ENCODE assay signal across 13 cellular contexts in genomic region chr12:49744363-49744885, GRCh38. TPM values are rescaled to one million over a fixed set of nuclear protein-coding genes. Genes with fewer than 3 reads are reported as not detected.
DNase-seq lines count a peak whose midpoint lies in the region; ATAC-seq and TF ChIP-seq lines count a peak whose summit lies in the region.
"Had no signal": no experiment of that assay in that cellular context is flagged by ENCODE, and none has a peak within 500 bp of the region (broad histone marks: within the 10 kb centered on the region; RNA-seq: fewer than 3 reads in every experiment).

No MANE protein-coding gene starts in this region.

- H3K36me3 ChIP-seq in upper lobe of right lung: peaks cover 2% of the 10 kb centered on the region

- H3K9me3 Mint-ChIP-seq in stimulated activated naive CD8-positive, alpha-beta T cell treated with anti-CD3 and anti-CD28 coated beads, Interleukin-15, Interleukin-2, amounts not matched to agents 100 ng/mL and 50 ng/mL, for 24 hours: no peaks in the 10 kb centered on the region
- no peaks in the 10 kb centered on the region for H3K9me3 Mint-ChIP-seq in activated T-helper 17 cell treated with anti-CD3 and anti-CD28 coated beads, Interleukin-2, amount 50 U/mL, for 72 hours
- H3K9me3 Mint-ChIP-seq in memory B cell: no peaks in the 10 kb centered on the region

- DNase-seq in stimulated activated naive CD8-positive, alpha-beta T cell treated with anti-CD3 and anti-CD28 coated beads, Interleukin-15, Interleukin-2, amounts not matched to agents 100 U/mL and 50 U/mL, for 24 hours: no peak
- DNase-seq in memory B cell (ENCODE audit: low spot score in 2 of 2) (no peak), HT-29 (ENCODE audit: low spot score) (no peak), dorsolateral prefrontal cortex (no peak), upper lobe of right lung (no peak)
- DNase-seq: activated gamma-delta T cell treated with Interleukin-2 at 50 U/mL for 16 hours, BE2C, IMR-90, upper lobe of left lung had no signal

- H3K9me3 ChIP-seq in upper lobe of right lung: no peaks in the 10 kb centered on the region
- H3K9me3 ChIP-seq: BE2C, upper lobe of left lung had no signal

- H3K4me3 ChIP-seq in dorsolateral prefrontal cortex (no peak overlapping the region), upper lobe of right lung (no peak overlapping the region)
- H3K4me3 ChIP-seq: lung had no signal

- no peaks in the 10 kb centered on the region for H3K27me3 Mint-ChIP-seq in stimulated activated naive CD8-positive, alpha-beta T cell treated with anti-CD3 and anti-CD28 coated beads, Interleukin-15, Interleukin-2, amounts not matched to agents 100 ng/mL and 50 ng/mL, for 24 hours
- no peaks in the 10 kb centered on the region for H3K27me3 Mint-ChIP-seq in activated T-helper 17 cell treated with anti-CD3 and anti-CD28 coated beads, Interleukin-2, amount 50 U/mL, for 72 hours
- H3K27me3 Mint-ChIP-seq in memory B cell: no peaks in the 10 kb centered on the region

- peaks cover 44% of the 10 kb centered on the region for H3K4me1 ChIP-seq in upper lobe of right lung
- H3K4me1 ChIP-seq: BE2C had no signal

- intact Hi-C loops in dorsolateral prefrontal cortex (cut with DNase I) (loop anchor here in 1 of 2 donors (5.0 kb wide), 1 partner anchor 33 kb away; no protein-coding TSS in a partner anchor), upper lobe of right lung (cut with DNase I) (no loop called here)

- TF ChIP-seq CTCF in dorsolateral prefrontal cortex (IDR thresholded peaks at IDR 0.05 in 54 of 56, conservative IDR thresholded peaks at IDR 0.05 in 2 of 56; ENCODE audit: low read depth in 1 of 56, partially characterized antibody in 56 of 56): no peak
- no peak for TF ChIP-seq CTCF in upper lobe of right lung (IDR thresholded peaks at IDR 0.05)

- H3K4me1 Mint-ChIP-seq in stimulated activated naive CD8-positive, alpha-beta T cell treated with anti-CD3 and anti-CD28 coated beads, Interleukin-15, Interleukin-2, amounts not matched to agents 100 ng/mL and 50 ng/mL, for 24 hours (ENCODE audit: low read depth): peaks cover 83% of the 10 kb centered on the region
- peaks cover 47% of the 10 kb centered on the region for H3K4me1 Mint-ChIP-seq in activated T-helper 17 cell treated with anti-CD3 and anti-CD28 coated beads, Interleukin-2, amount 50 U/mL, for 72 hours
- H3K4me1 Mint-ChIP-seq in memory B cell: peaks cover 31% of the 10 kb centered on the region

- H3K4me3 Mint-ChIP-seq in stimulated activated naive CD8-positive, alpha-beta T cell treated with anti-CD3 and anti-CD28 coated beads, Interleukin-15, Interleukin-2, amounts not matched to agents 100 ng/mL and 50 ng/mL, for 24 hours: peak overlapping the region; percentile 100
- H3K4me3 Mint-ChIP-seq in activated T-helper 17 cell treated with anti-CD3 and anti-CD28 coated beads, Interleukin-2, amount 50 U/mL, for 72 hours: peak overlapping the region; percentile 89
- H3K4me3 Mint-ChIP-seq in memory B cell: no peak overlapping the region

- ATAC-seq in stimulated activated naive CD8-positive, alpha-beta T cell treated with anti-CD3 and anti-CD28 coated beads, Interleukin-15, Interleukin-2, amounts not matched to agents 100 U/mL and 50 U/mL, for 24 hours: no peak
- no peak for ATAC-seq in activated T-helper 17 cell treated with anti-CD3 and anti-CD28 coated beads, Interleukin-2, amount 50 U/mL, for 72 hours (replicated peaks)
- no peak for ATAC-seq in memory B cell (ENCODE audit: low read depth)
- ATAC-seq in HG03521 (IDR thresholded peaks at IDR 0.05; ENCODE audit: unreplicated experiment): no peak
- ATAC-seq in upper lobe of right lung: no peak

- H3K27me3 ChIP-seq in dorsolateral prefrontal cortex: no peaks in the 10 kb centered on the region
- no peaks in the 10 kb centered on the region for H3K27me3 ChIP-seq in upper lobe of right lung
- H3K27me3 ChIP-seq: BE2C, upper lobe of left lung had no signal

- peak overlapping the region; percentile 65 for H3K27ac Mint-ChIP-seq in stimulated activated naive CD8-positive, alpha-beta T cell treated with anti-CD3 and anti-CD28 coated beads, Interleukin-15, Interleukin-2, amounts not matched to agents 100 ng/mL and 50 ng/mL, for 24 hours
- no peak overlapping the region for H3K27ac Mint-ChIP-seq in activated T-helper 17 cell treated with anti-CD3 and anti-CD28 coated beads, Interleukin-2, amount 50 U/mL, for 72 hours
- H3K27ac Mint-ChIP-seq in memory B cell: peak overlapping the region; percentile 2

- H3K36me3 Mint-ChIP-seq in stimulated activated naive CD8-positive, alpha-beta T cell treated with anti-CD3 and anti-CD28 coated beads, Interleukin-15, Interleukin-2, amounts not matched to agents 100 ng/mL and 50 ng/mL, for 24 hours (ENCODE audit: low read depth): peaks cover 57% of the 10 kb centered on the region
- peaks cover 86% of the 10 kb centered on the region for H3K36me3 Mint-ChIP-seq in activated T-helper 17 cell treated with anti-CD3 and anti-CD28 coated beads, Interleukin-2, amount 50 U/mL, for 72 hours (ENCODE audit: low read depth)
- peaks cover 10% of the 10 kb centered on the region for H3K36me3 Mint-ChIP-seq in memory B cell

- H3K27ac ChIP-seq in dorsolateral prefrontal cortex (no peak overlapping the region), upper lobe of right lung (no peak overlapping the region)

RNA-seq across cellular contexts. Expression of gene TMBIM6, which starts 3.1 kb away (rescaled TPM):
- total RNA-seq in activated T-helper 17 cell treated with anti-CD3 and anti-CD28 coated beads, Interleukin-2, amount 50 U/mL, for 72 hours: 100 to 1,000 TPM; 407 to 411 TPM
- total RNA-seq in HT-29 (2014; rRNA removed; shearing (Covaris generic)): 409 and 478 TPM in 2 replicates
- total RNA-seq in dorsolateral prefrontal cortex (100 to 1,000 TPM; 290 to 477 (median 355) TPM), upper lobe of right lung (654 TPM)

RNA-seq across cellular contexts. Expression of gene FMNL3, which starts 37.2 kb away (rescaled TPM):
- 10 to 100 TPM; 19.9 to 33.8 TPM for total RNA-seq in activated T-helper 17 cell treated with anti-CD3 and anti-CD28 coated beads, Interleukin-2, amount 50 U/mL, for 72 hours
- total RNA-seq in HT-29 (2014; rRNA removed; shearing (Covaris generic)): 0.89 and 1.0 TPM in 2 replicates
- 10 to 100 TPM; 13.7 to 48.0 (median 29.3) TPM for total RNA-seq in dorsolateral prefrontal cortex
- 40.3 TPM for total RNA-seq in upper lobe of right lung
